Comparison of ENCODE assay signal across 7 cellular contexts in genomic region chr14:54565236-54566151, GRCh38. TPM values are rescaled to one million over a fixed set of nuclear protein-coding genes. Genes with fewer than 3 reads are reported as not detected.
DNase-seq lines count a peak whose midpoint lies in the region; ATAC-seq and TF ChIP-seq lines count a peak whose summit lies in the region.

No MANE protein-coding gene starts in this region.

- H3K27me3 ChIP-seq in iPS-20b (ENCODE audit: insufficient read depth, low read length) (peaks cover 70% of the 10 kb centered on the region), skeletal muscle satellite cell (ENCODE audit: control insufficient read depth, insufficient read depth, low read length) (no peaks in the 10 kb centered on the region)

- H3K4me1 Mint-ChIP-seq in MCF 10A (ENCODE audit: insufficient read depth, unreplicated experiment): peaks cover 14% of the 10 kb centered on the region

- peaks cover 10% of the 10 kb centered on the region for H3K4me1 ChIP-seq in iPS-20b (ENCODE audit: insufficient read depth, low read length)
- peaks cover 41% of the 10 kb centered on the region for H3K4me1 ChIP-seq in skeletal muscle satellite cell (ENCODE audit: control insufficient read depth, insufficient read depth, low read length)

- ATAC-seq in GM18498 (IDR thresholded peaks at IDR 0.05; ENCODE audit: unreplicated experiment) (peak; percentile 63), HG02623 (IDR thresholded peaks at IDR 0.05; ENCODE audit: unreplicated experiment) (peak; percentile 41)

- POLR2A ChIA-PET in MCF 10A (lab: Yijun Ruan, JAX): interaction anchor here (0.6 to 6.3 kb wide), 26 partner anchors 26 to 463 kb away, joined by 3 to 95 read pairs (median 4); partner anchors contain the start of genes CGRRF1, SOCS4 and WDHD1

- BruUV-seq in MCF 10A (replicated peaks; lab: Mats Ljungman, UMichigan): TSS peak; percentile 46

- TF ChIP-seq CTCF in MCF 10A (IDR thresholded peaks at IDR 0.05; ENCODE audit: unreplicated experiment): no peak

- peak overlapping the region; percentile 80 for H3K4me3 ChIP-seq in iPS-20b (ENCODE audit: low read length)
- H3K4me3 ChIP-seq in skeletal muscle satellite cell (ENCODE audit: low read length): peak overlapping the region; percentile 80

- H3K27ac Mint-ChIP-seq in MCF 10A (ENCODE audit: low read depth, unreplicated experiment): peak overlapping the region; percentile 83

- H3K27me3 Mint-ChIP-seq in MCF 10A (ENCODE audit: insufficient read depth, unreplicated experiment): no peaks in the 10 kb centered on the region

- CTCF ChIA-PET in MCF 10A (lab: Yijun Ruan, JAX): interaction anchor here (0.5 to 8.6 kb wide), 25 partner anchors 33 to 596 kb away, joined by 3 to 113 read pairs (median 4); no protein-coding TSS in a partner anchor

- intact Hi-C loops in MCF 10A (cut with micrococcal nuclease): loop anchor here (1.0 to 10.0 kb wide), 4 partner anchors 87 to 599 kb away; no protein-coding TSS in a partner anchor

- DNase-seq in NCI-H1417 treated with DMSO at 0.1 percent for 48 hours (lab: John Stamatoyannopoulos, UW) (peak; percentile 41), UCSD-AML1 (lab: John Stamatoyannopoulos, UW; ENCODE audit: unreplicated experiment) (peak; percentile 62), MCF 10A (ENCODE audit: unreplicated experiment) (peak; percentile 77)

- no peaks in the 10 kb centered on the region for H3K9me3 Mint-ChIP-seq in MCF 10A (ENCODE audit: unreplicated experiment)

- no peak overlapping the region for H3K27ac ChIP-seq in iPS-20b (ENCODE audit: low read length)

- H3K9me3 ChIP-seq in iPS-20b (ENCODE audit: insufficient read depth, low read depth, low read length): no peaks in the 10 kb centered on the region
- no peaks in the 10 kb centered on the region for H3K9me3 ChIP-seq in skeletal muscle satellite cell (replicated peaks; ENCODE audit: low read length)

- no peaks in the 10 kb centered on the region for H3K36me3 Mint-ChIP-seq in MCF 10A (ENCODE audit: insufficient read depth, unreplicated experiment)

- H3K36me3 ChIP-seq in iPS-20b (ENCODE audit: insufficient read depth, low read depth, low read length): no peaks in the 10 kb centered on the region
- peaks cover 3% of the 10 kb centered on the region for H3K36me3 ChIP-seq in skeletal muscle satellite cell (ENCODE audit: insufficient read depth, low read length)

- peak overlapping the region; percentile 96 for H3K4me2 ChIP-seq in skeletal muscle satellite cell (ENCODE audit: low read length)

- H3K9ac ChIP-seq in iPS-20b (ENCODE audit: low read depth, low read length) (peak overlapping the region; percentile 58; the same call in 1 of the 2 replicates), skeletal muscle satellite cell (ENCODE audit: low read depth, low read length) (peak overlapping the region; percentile 95)

- H3K4me3 Mint-ChIP-seq in MCF 10A (ENCODE audit: unreplicated experiment): peak overlapping the region; percentile 87

RNA-seq across cellular contexts. Expression of gene SAMD4A, which starts 1.4 kb away (rescaled TPM):
- 60.6 and 63.5 TPM in 2 replicates for total RNA-seq in MCF 10A (2022)
- 15.7 and 20.3 TPM in 2 replicates for total RNA-seq in skeletal muscle satellite cell (2012; rRNA removed)

RNA-seq across cellular contexts. Expression of gene CGRRF1, which starts 55.8 kb away (rescaled TPM):
- total RNA-seq in MCF 10A (2022): 17.5 and 22.3 TPM in 2 replicates
- 9.9 and 11.1 TPM in 2 replicates for total RNA-seq in skeletal muscle satellite cell (2012; rRNA removed)
